8 cellular contexts compared by ENCODE assay signal in the genomic region with DNA sequence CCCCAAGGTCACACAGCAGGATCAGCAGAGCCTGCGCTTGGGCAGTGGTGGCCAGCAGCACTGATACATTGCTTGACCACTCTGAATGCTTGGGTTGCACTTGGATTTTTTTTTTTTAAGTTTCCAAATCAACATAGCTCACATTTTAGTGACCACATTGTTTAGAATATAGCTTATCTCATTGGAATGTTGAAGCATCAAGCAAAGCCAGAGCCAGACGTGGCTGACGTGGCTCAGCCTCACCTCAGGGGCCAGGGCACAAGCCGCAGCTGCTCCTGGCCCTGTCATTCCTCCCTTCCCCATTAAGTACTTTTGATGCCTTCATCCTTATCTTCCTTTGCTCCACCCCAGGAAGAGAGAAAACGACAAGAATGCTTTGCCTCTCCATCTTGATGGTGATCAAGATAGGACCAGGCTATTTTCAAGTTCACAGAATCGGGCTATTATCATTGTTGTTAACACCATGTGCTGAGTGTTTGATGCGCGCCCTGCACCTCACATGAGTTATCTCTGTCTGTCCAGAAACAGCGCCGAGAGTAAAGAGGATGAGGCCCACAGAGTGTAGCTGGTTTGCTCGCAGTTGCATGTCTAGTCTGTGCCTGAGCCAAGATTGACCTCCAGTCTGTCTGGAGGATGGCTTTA.
DNase-seq lines count a peak whose midpoint lies in the region; ATAC-seq and TF ChIP-seq lines count a peak whose summit lies in the region.

No MANE protein-coding gene starts in this region.

- H3K27me3 Mint-ChIP-seq in HFFc6 (ENCODE audit: insufficient read depth) = peaks cover 42% of the 10 kb centered on the region

- peak overlapping the region in 4 of 5 donors; percentile 34 to 72 (median 64) for H3K27ac ChIP-seq in stomach

- no peaks in the 10 kb centered on the region for H3K9me3 Mint-ChIP-seq in HFFc6

- WGBS in stomach, 5 donors = 63 to 69% (median 66%) methylated on average over 11 of the region's 11 CpGs

- H3K9me3 ChIP-seq in stomach = no peaks in the 10 kb centered on the region

- TF ChIP-seq POLR2A in stomach (IDR thresholded peaks at IDR 0.05) = no peak

- peaks cover 32 to 58% (median 45%) of the 10 kb centered on the region in 4 donors for H3K4me1 ChIP-seq in stomach

- peak overlapping the region; percentile 90 for H3K27ac Mint-ChIP-seq in HFFc6

- peak; percentile 96 for DNase-seq in HFFc6
- peak; percentile 80 for DNase-seq in amniotic stem cell (lab: John Stamatoyannopoulos, UW)
- peak; percentile 30 for DNase-seq in left ventricle myocardium superior
- DNase-seq in stomach = no peak
- no peak for DNase-seq in NCI-H345 (lab: John Stamatoyannopoulos, UW)
- DNase-seq in NCI-H1417 (lab: John Stamatoyannopoulos, UW) = no peak
- DNase-seq in putamen (ENCODE audit: low spot score) = no peak

- intact Hi-C loops in left ventricle myocardium superior (cut with micrococcal nuclease) (no loop called here), stomach (cut with DNase I; ENCODE audit: low total_unique reads) (no loop called here)

- no peaks in the 10 kb centered on the region for H3K27me3 ChIP-seq in stomach

- peaks cover 59% of the 10 kb centered on the region for H3K36me3 Mint-ChIP-seq in HFFc6 (ENCODE audit: low read depth)

- no peak for TF ChIP-seq EP300 in stomach (IDR thresholded peaks at IDR 0.05)

- ATAC-seq in left ventricle myocardium superior = peak; percentile 37
- ATAC-seq in GM21360 (IDR thresholded peaks at IDR 0.05; ENCODE audit: unreplicated experiment) = no peak

- no peak overlapping the region for H3K4me3 ChIP-seq in stomach

- TF ChIP-seq CTCF in HFFc6 (IDR thresholded peaks at IDR 0.05) = no peak
- TF ChIP-seq CTCF in stomach (IDR thresholded peaks at IDR 0.05) = no peak

- H3K4me3 Mint-ChIP-seq in HFFc6 = peak overlapping the region; percentile 65

- peaks cover 0 to 56% (median 48%) of the 10 kb centered on the region in 4 donors for H3K36me3 ChIP-seq in stomach

- H3K4me1 Mint-ChIP-seq in HFFc6 (ENCODE audit: low read depth) = peaks cover 85% of the 10 kb centered on the region

Comparison
In these comparisons a context has a peak if more than half of its experiments do, and no peak if none do; other contexts are left out.
1. DNase-seq: peak in HFFc6 (single experiment), amniotic stem cell (single experiment) and left ventricle myocardium superior (single experiment); none in stomach (single experiment), NCI-H345 (single experiment), NCI-H1417 (0 of 3) and putamen (single experiment).